ENCODE assay signal across 2 cellular contexts in the genomic region with DNA sequence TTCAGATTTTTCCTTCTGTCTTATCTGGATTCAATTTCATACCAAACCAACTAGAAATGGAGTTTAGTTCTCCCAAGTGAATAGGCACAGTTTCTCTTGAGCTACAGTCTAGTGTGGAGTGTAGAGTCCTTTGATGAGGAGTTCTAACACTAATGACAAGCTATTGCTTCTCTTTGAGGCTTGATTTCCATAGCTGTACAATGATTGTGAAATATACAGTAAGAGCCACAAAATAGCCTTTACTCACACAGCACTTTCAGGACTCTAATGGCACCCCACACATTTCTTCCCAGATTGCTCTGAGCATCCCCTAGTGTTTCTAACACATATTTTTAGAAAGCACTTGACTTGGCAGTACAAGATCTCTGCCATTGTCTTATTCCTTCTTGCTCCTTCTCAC.
TF ChIP-seq lines count a peak whose summit lies in the region.

No MANE protein-coding gene starts in this region.

TF ChIP-seq in HepG2, 621 proteins besides CTCF, POLR2A, EP300 and RAD21:
- TF ChIP-seq CEBPB (IDR thresholded peaks at IDR 0.05; ENCODE audit: borderline replicate concordance, low read depth, low read length): 0 out of 2 replicates have a peak, but pooled peaks have one; percentile 51
- TF ChIP-seq, protein P1, sequence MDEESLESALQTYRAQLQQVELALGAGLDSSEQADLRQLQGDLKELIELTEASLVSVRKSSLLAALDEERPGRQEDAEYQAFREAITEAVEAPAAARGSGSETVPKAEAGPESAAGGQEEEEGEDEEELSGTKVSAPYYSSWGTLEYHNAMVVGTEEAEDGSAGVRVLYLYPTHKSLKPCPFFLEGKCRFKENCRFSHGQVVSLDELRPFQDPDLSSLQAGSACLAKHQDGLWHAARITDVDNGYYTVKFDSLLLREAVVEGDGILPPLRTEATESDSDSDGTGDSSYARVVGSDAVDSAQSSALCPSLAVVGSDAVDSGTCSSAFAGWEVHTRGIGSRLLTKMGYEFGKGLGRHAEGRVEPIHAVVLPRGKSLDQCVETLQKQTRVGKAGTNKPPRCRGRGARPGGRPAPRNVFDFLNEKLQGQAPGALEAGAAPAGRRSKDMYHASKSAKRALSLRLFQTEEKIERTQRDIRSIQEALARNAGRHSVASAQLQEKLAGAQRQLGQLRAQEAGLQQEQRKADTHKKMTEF (CRISPR knock-in tag; IDR thresholded peaks at IDR 0.05): no peak

TF ChIP-seq in K562, 482 proteins besides CTCF, POLR2A, EP300 and RAD21:
- TF ChIP-seq ZNF143 (CRISPR knock-in tag; IDR thresholded peaks at IDR 0.05): no peak
- TF ChIP-seq ARNT (IDR thresholded peaks at IDR 0.05): no peak
- TF ChIP-seq ATF4 (CRISPR knock-in tag; IDR thresholded peaks at IDR 0.05): no peak
- TF ChIP-seq CEBPB (tag; IDR thresholded peaks at IDR 0.05): peak; percentile 75
